19 cellular contexts compared by ENCODE assay signal in genomic region chr7:121103579-121103978, GRCh38.
DNase-seq lines count a peak whose midpoint lies in the region; ATAC-seq, FAIRE-seq and TF ChIP-seq lines count a peak whose summit lies in the region.
"Had no signal": no experiment of that assay in that cellular context is flagged by ENCODE, and none has a peak within 500 bp of the region (broad histone marks: within the 10 kb centered on the region; RNA-seq: fewer than 3 reads in every experiment).

No MANE protein-coding gene starts in this region.

- H3K27me3 ChIP-seq in right atrium auricular region: no peaks in the 10 kb centered on the region
- no peaks in the 10 kb centered on the region for H3K27me3 ChIP-seq in keratinocyte (ENCODE audit: control insufficient read depth, extremely low read depth, insufficient read depth, low read length)
- no peaks in the 10 kb centered on the region for H3K27me3 ChIP-seq in vagina

- no peak overlapping the region for H3K27ac Mint-ChIP-seq in activated T-cell treated with anti-CD3 and anti-CD28 coated beads, Interleukin-2, amount 50 U/mL, for 72 hours

- H3K4me1 ChIP-seq in right atrium auricular region: peaks cover 0 to 16% of the 10 kb centered on the region in 2 donors
- H3K4me1 ChIP-seq in keratinocyte (ENCODE audit: control insufficient read depth, extremely low read depth, insufficient read depth, low read length): peaks cover 11% of the 10 kb centered on the region
- no peaks in the 10 kb centered on the region for H3K4me1 ChIP-seq in vagina

- no peaks in the 10 kb centered on the region for H3K9me3 ChIP-seq in right atrium auricular region
- no peaks in the 10 kb centered on the region for H3K9me3 ChIP-seq in keratinocyte (ENCODE audit: control insufficient read depth, low read depth, low read length)
- no peaks in the 10 kb centered on the region for H3K9me3 ChIP-seq in vagina
- H3K9me3 ChIP-seq: HAP-1, SK-N-SH had no signal

- H3K4me3 ChIP-seq in right atrium auricular region (no peak overlapping the region), keratinocyte (ENCODE audit: control insufficient read depth in 2 of 3, extremely low read depth in 1 of 3, insufficient read depth in 2 of 3, low read depth in 1 of 3, low read length in 3 of 3) (no peak overlapping the region), vagina (no peak overlapping the region)
- H3K4me3 ChIP-seq: HAP-1 had no signal

- dilution Hi-C loops in keratinocyte (cut with MboI; ENCODE audit: extremely low pct_ligation_motif_present, low sequenced_read_pairs): no loop called here

- no peak overlapping the region for H3K4me3 Mint-ChIP-seq in activated T-cell treated with anti-CD3 and anti-CD28 coated beads, Interleukin-2, amount 50 U/mL, for 72 hours

- peak; percentile 73 for ATAC-seq in Right ventricle myocardium superior (ENCODE audit: poor library complexity)
- no peak for ATAC-seq in omental fat pad (ENCODE audit: low FRiP score)
- no peak for ATAC-seq in activated T-cell treated with anti-CD3 and anti-CD28 coated beads, Interleukin-2, amount 50 U/mL, for 72 hours (replicated peaks in 1 of 2)
- ATAC-seq: Panc1 had no signal

- H2AFZ ChIP-seq in keratinocyte (ENCODE audit: control insufficient read depth, low read length): peak overlapping the region; percentile 59

- no peaks in the 10 kb centered on the region for H3K79me2 ChIP-seq in keratinocyte (ENCODE audit: control insufficient read depth, insufficient read depth, low read length)

- no peaks in the 10 kb centered on the region for H3K4me1 Mint-ChIP-seq in activated T-cell treated with anti-CD3 and anti-CD28 coated beads, Interleukin-2, amount 50 U/mL, for 72 hours (ENCODE audit: low read depth)

- H3K27me3 Mint-ChIP-seq in activated T-cell treated with anti-CD3 and anti-CD28 coated beads, Interleukin-2, amount 50 U/mL, for 72 hours (ENCODE audit: low read depth): no peaks in the 10 kb centered on the region

- H3K4me2 ChIP-seq in keratinocyte (ENCODE audit: control insufficient read depth, extremely low read depth, insufficient read depth, low read depth, low read length): no peak overlapping the region
- H3K4me2 ChIP-seq: SK-N-SH had no signal

- no peaks in the 10 kb centered on the region for H4K20me1 ChIP-seq in keratinocyte (ENCODE audit: control insufficient read depth, extremely low read depth, insufficient read depth, low read length)

- in situ Hi-C loops in G401 (cut with HindIII; ENCODE audit: low sequenced_read_pairs): no loop called here

- FAIRE-seq in keratinocyte (lab: Jason Lieb, UNC): no peak

- intact Hi-C loops in Right ventricle myocardium superior (cut with DNase I): no loop called here
- intact Hi-C loops in vagina (cut with DNase I): no loop called here

- H3K9ac ChIP-seq in keratinocyte (ENCODE audit: control insufficient read depth, extremely low read depth, insufficient read depth, low read length): no peak overlapping the region
- H3K9ac ChIP-seq: SK-N-SH had no signal

- DNase-seq in Right ventricle myocardium superior: no peak
- DNase-seq in right atrium auricular region (ENCODE audit: low spot score): no peak
- DNase-seq in amniotic epithelial cell (ENCODE audit: low read depth): peak; percentile 48
- no peak for DNase-seq in keratinocyte (ENCODE audit: low read depth, low spot score)
- DNase-seq in omental fat pad (ENCODE audit: low spot score): no peak
- no peak for DNase-seq in G401 (ENCODE audit: low spot score)
- DNase-seq in vagina (ENCODE audit: extremely low spot score in 2 of 2): no peak
- no peak for DNase-seq in activated T-cell treated with anti-CD3 and anti-CD28 coated beads, Interleukin-2, amount 50 U/mL, for 72 hours
- DNase-seq: C1 segment of cervical spinal cord, DMS 273 treated with DMSO at 0.1 percent for 48 hours, MV-4-11, NCI-H1417, NCI-H187 treated with DMSO at 0.1 percent for 48 hours, NCI-H446, NCI-H69, SHP77, SK-N-SH had no signal

- peaks cover 8% of the 10 kb centered on the region for H3K36me3 ChIP-seq in right atrium auricular region
- no peaks in the 10 kb centered on the region for H3K36me3 ChIP-seq in keratinocyte (ENCODE audit: control insufficient read depth in 2 of 2, extremely low read depth in 1 of 2, insufficient read depth in 2 of 2, low read length in 2 of 2)
- no peaks in the 10 kb centered on the region for H3K36me3 ChIP-seq in vagina
- H3K36me3 ChIP-seq: HAP-1 had no signal

- H3K27ac ChIP-seq in right atrium auricular region: peak overlapping the region in 1 of 2 donors; percentile 28
- H3K27ac ChIP-seq in keratinocyte (ENCODE audit: control insufficient read depth, insufficient read depth, low read length): no peak overlapping the region
- no peak overlapping the region for H3K27ac ChIP-seq in vagina

- H3K36me3 Mint-ChIP-seq in activated T-cell treated with anti-CD3 and anti-CD28 coated beads, Interleukin-2, amount 50 U/mL, for 72 hours (ENCODE audit: insufficient read depth in 2 of 2): no peaks in the 10 kb centered on the region

- TF ChIP-seq POLR2A in vagina (IDR thresholded peaks at IDR 0.05): no peak

- H3K9me1 ChIP-seq in keratinocyte (ENCODE audit: control insufficient read depth, extremely low read depth, insufficient read depth, low read length): no peaks in the 10 kb centered on the region

- TF ChIP-seq CTCF in right atrium auricular region (IDR thresholded peaks at IDR 0.05) (no peak), keratinocyte (optimal IDR thresholded peaks at IDR 0.05 in 1 of 3, IDR thresholded peaks at IDR 0.05 in 1 of 3, conservative IDR thresholded peaks at IDR 0.05 in 1 of 3; ENCODE audit: extremely low read depth in 1 of 3, insufficient read depth in 2 of 3, low read length in 3 of 3) (no peak), omental fat pad (IDR thresholded peaks at IDR 0.05) (no peak), vagina (IDR thresholded peaks at IDR 0.05) (no peak)

- no peaks in the 10 kb centered on the region for H3K9me3 Mint-ChIP-seq in activated T-cell treated with anti-CD3 and anti-CD28 coated beads, Interleukin-2, amount 50 U/mL, for 72 hours
